In the genomic region with DNA sequence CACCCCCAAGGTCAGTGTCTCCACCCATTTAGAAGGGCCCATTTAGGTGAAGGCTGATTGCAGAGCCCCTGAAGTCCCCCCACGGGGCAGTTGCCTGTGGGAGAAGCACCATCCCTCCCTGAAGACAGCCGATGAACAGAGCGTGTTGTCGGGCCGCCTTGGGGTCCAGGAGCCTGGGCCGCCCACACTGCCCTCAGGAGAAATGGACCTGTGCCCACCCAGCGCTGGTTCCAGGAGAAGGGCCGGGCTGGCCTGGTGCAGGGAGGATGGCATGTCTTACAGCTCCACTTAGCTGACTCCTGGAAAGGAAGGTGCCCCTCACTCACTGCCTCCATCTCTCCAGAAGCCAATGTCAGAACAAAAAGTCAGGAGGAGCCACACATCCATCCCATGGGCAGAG, we compare ENCODE assay signal across 24 cellular contexts.
"Had no signal": no experiment of that assay in that cellular context is flagged by ENCODE, and none has a peak within 500 bp of the region (broad histone marks: within the 10 kb centered on the region; RNA-seq: fewer than 3 reads in every experiment).

No MANE protein-coding gene starts in this region.

- H3K4me3 ChIP-seq: Peyer's patch had no signal

- H3K36me3 ChIP-seq: brain microvascular endothelial cell, Peyer's patch had no signal

- FAIRE-seq: TTC549 had no signal

- ATAC-seq: activated T-cell treated with anti-CD3 and anti-CD28 coated beads, Interleukin-2, amount 50 U/mL, for 4 hours; T-helper 17 cell had no signal

- H3K27ac Mint-ChIP-seq: activated B cell treated with CpG ODN at 0.5 μM for 24 hours; activated CD4-positive, alpha-beta T cell treated with anti-CD3 and anti-CD28 coated beads, Interleukin-2, amount 10 ng/mL, durations not matched to agents 24 days and 14 days; activated naive CD4-positive, alpha-beta T cell treated with anti-CD3 and anti-CD28 coated beads, Interleukin-2, amount 50 U/mL, for 72 hours; T-helper 17 cell had no signal

- H3K4me3 Mint-ChIP-seq: activated B cell treated with CpG ODN at 0.5 μM for 24 hours; activated CD4-positive, alpha-beta T cell treated with anti-CD3 and anti-CD28 coated beads, Interleukin-2, amount 10 ng/mL, durations not matched to agents 24 days and 14 days; activated T-cell treated with anti-CD3 and anti-CD28 coated beads, Interleukin-2, amount 50 U/mL, for 4 hours; T-helper 17 cell had no signal

- H3K9me3 Mint-ChIP-seq: activated B cell treated with CpG ODN at 0.5 μM for 24 hours; activated CD4-positive, alpha-beta T cell treated with anti-CD3 and anti-CD28 coated beads, Interleukin-2, amount 10 ng/mL, durations not matched to agents 24 days and 14 days; activated naive CD4-positive, alpha-beta T cell treated with anti-CD3 and anti-CD28 coated beads, Interleukin-2, amount 50 U/mL, for 72 hours; activated T-cell treated with anti-CD3 and anti-CD28 coated beads, Interleukin-2, amount 50 U/mL, for 4 hours had no signal

- H3K9me3 ChIP-seq: Peyer's patch had no signal

- H3K36me3 Mint-ChIP-seq: activated naive CD4-positive, alpha-beta T cell treated with anti-CD3 and anti-CD28 coated beads, Interleukin-2, amount 50 U/mL, for 72 hours had no signal

- H3K27ac ChIP-seq: brain microvascular endothelial cell, Peyer's patch, RWPE1 had no signal

- DNase-seq: activated B cell treated with CpG ODN at 0.5 μM for 24 hours; activated CD4-positive, alpha-beta T cell treated with anti-CD3 and anti-CD28 coated beads for 1 hour; activated CD4-positive, alpha-beta T cell treated with anti-CD3 and anti-CD28 coated beads, Interleukin-2, amount 10 ng/mL, durations not matched to agents 24 days and 14 days; activated CD4-positive, alpha-beta T cell treated with anti-CD3 and anti-CD28 coated beads, Interleukin-2, amount 50 U/mL, for 48 hours; activated CD8-positive, alpha-beta memory T cell treated with anti-CD3 and anti-CD28 coated beads for 24 hours; activated effector memory CD4-positive, alpha-beta T cell treated with anti-CD3 and anti-CD28 coated beads, Interleukin-2, amount 50 U/mL, for 16 hours; activated naive CD4-positive, alpha-beta T cell treated with Interleukin-2 at 50 U/mL for 16 hours; activated T-cell treated with anti-CD3 and anti-CD28 coated beads, Interleukin-2, amount 50 U/mL, for 4 hours; brain microvascular endothelial cell; IMR-90; Kasumi-1; KBM-7; NCI-H1105 treated with DMSO at 0.1 percent for 48 hours; NCI-H1436 treated with DMSO at 0.1 percent for 48 hours; NCI-H2081; NCI-H510A treated with DMSO at 0.1 percent for 48 hours; NCI-H69; Peyer's patch; SHP77 treated with DMSO at 0.1 percent for 48 hours; T-helper 17 cell; T-helper 9 cell had no signal

- H3K4me1 ChIP-seq: Peyer's patch had no signal

- H3K27me3 Mint-ChIP-seq: activated CD4-positive, alpha-beta T cell treated with anti-CD3 and anti-CD28 coated beads, Interleukin-2, amount 10 ng/mL, durations not matched to agents 24 days and 14 days had no signal

- H3K4me1 Mint-ChIP-seq: activated B cell treated with CpG ODN at 0.5 μM for 24 hours; activated CD4-positive, alpha-beta T cell treated with anti-CD3 and anti-CD28 coated beads, Interleukin-2, amount 10 ng/mL, durations not matched to agents 24 days and 14 days; T-helper 17 cell had no signal

- H3K27me3 ChIP-seq: brain microvascular endothelial cell, Peyer's patch had no signal
